In genomic region chr6:137811121-137811911, GRCh38 we compare ENCODE assay signal across 1 cellular context.
TF ChIP-seq lines count a peak whose summit lies in the region.

No MANE protein-coding gene starts in this region.

TF ChIP-seq in HEK293, 187 proteins besides CTCF, POLR2A, EP300 and RAD21 (continued from another document):
- peak; percentile 75 for TF ChIP-seq PRDM10 (tag by site-specific recombination; IDR thresholded peaks at IDR 0.05)
- no peak for TF ChIP-seq ZNF654 (tag by site-specific recombination; IDR thresholded peaks at IDR 0.05; ENCODE audit: low read depth)
- peak; percentile 38 for TF ChIP-seq ZNF335 (tag by site-specific recombination; conservative IDR thresholded peaks at IDR 0.05)
- TF ChIP-seq ZNF24 (tag by site-specific recombination; IDR thresholded peaks at IDR 0.05), result no peak
- TF ChIP-seq KLF10 (tag by site-specific recombination; IDR thresholded peaks at IDR 0.05), result no peak
- no peak for TF ChIP-seq ZBTB6 (tag by site-specific recombination; IDR thresholded peaks at IDR 0.05)
- no peak for TF ChIP-seq ZNF114 (tag by site-specific recombination; IDR thresholded peaks at IDR 0.05)
- TF ChIP-seq ZNF518A (tag by site-specific recombination; conservative IDR thresholded peaks at IDR 0.05; ENCODE audit: low read depth), result 0 out of 2 replicates have a peak, but pooled peaks have one; percentile 45
- TF ChIP-seq ZEB2 (tag by site-specific recombination; IDR thresholded peaks at IDR 0.05), result no peak
- TF ChIP-seq BCL6B (tag by site-specific recombination; IDR thresholded peaks at IDR 0.05), result no peak
TF ChIP-seq in HEK293: peak in this region for 11.
